ENCODE assay signal across 8 cellular contexts in genomic region chr12:109309441-109310246, GRCh38.
A peak's percentile ranks its signal among the peaks of the same experiment; 100 is the strongest.
DNase-seq lines count a peak whose midpoint lies in the region; ATAC-seq and TF ChIP-seq lines count a peak whose summit lies in the region.

No MANE protein-coding gene starts in this region.

- DNase-seq in GM13977 (ENCODE audit: low spot score) = peak; percentile 38
- DNase-seq in NCI-H2171 treated with DMSO at 0.1 percent for 48 hours (lab: John Stamatoyannopoulos, UW) = peak; percentile 16
- no peak for DNase-seq in effector memory CD8-positive, alpha-beta T cell
- DNase-seq in MV-4-11 (lab: John Stamatoyannopoulos, UW) = no peak
- DNase-seq in central memory CD4-positive, alpha-beta T cell = no peak

- in situ Hi-C loops in GM13977 (cut with MboI; ENCODE audit: low pct_unique_long_range_greater_than_20kb, low sequenced_read_pairs, unreplicated experiment) = no loop called here

- peaks cover 7 to 9% of the 10 kb centered on the region in 2 donors for H3K4me1 Mint-ChIP-seq in effector memory CD8-positive, alpha-beta T cell (ENCODE audit: low read depth in 2 of 2)
- peaks cover 8% of the 10 kb centered on the region for H3K4me1 Mint-ChIP-seq in nephron

- peaks cover 80 to 97% of the 10 kb centered on the region in 2 donors for H3K27me3 Mint-ChIP-seq in effector memory CD8-positive, alpha-beta T cell
- peaks cover 89% of the 10 kb centered on the region for H3K27me3 Mint-ChIP-seq in nephron (ENCODE audit: low read depth)

- H3K36me3 Mint-ChIP-seq in effector memory CD8-positive, alpha-beta T cell (ENCODE audit: insufficient read depth) = no peaks in the 10 kb centered on the region
- no peaks in the 10 kb centered on the region for H3K36me3 Mint-ChIP-seq in nephron (ENCODE audit: low read depth)

- peak overlapping the region; percentile 84 to 88 for H3K4me3 Mint-ChIP-seq in effector memory CD8-positive, alpha-beta T cell
- peak overlapping the region; percentile 93 to 94 (median 94) for H3K4me3 Mint-ChIP-seq in nephron

- no peak overlapping the region for H3K27ac Mint-ChIP-seq in effector memory CD8-positive, alpha-beta T cell
- H3K27ac Mint-ChIP-seq in nephron = no peak overlapping the region

- ATAC-seq in effector memory CD8-positive, alpha-beta T cell (replicated peaks) = peak; percentile 39
- no peak for ATAC-seq in GM18868 (IDR thresholded peaks at IDR 0.05; ENCODE audit: unreplicated experiment)
- no peak for ATAC-seq in GM21423 (IDR thresholded peaks at IDR 0.05; ENCODE audit: unreplicated experiment)

- TF ChIP-seq CTCF in GM13977 (IDR thresholded peaks at IDR 0.05; ENCODE audit: extremely low read depth, insufficient read depth, missing control alignments) (no peak), nephron (IDR thresholded peaks at IDR 0.05; ENCODE audit: unreplicated experiment in 3 of 3) (no peak)

- H3K9me3 Mint-ChIP-seq in effector memory CD8-positive, alpha-beta T cell = no peaks in the 10 kb centered on the region
- no peaks in the 10 kb centered on the region for H3K9me3 Mint-ChIP-seq in nephron

Comparison
In these comparisons a context has a peak if more than half of its experiments do, and no peak if none do; other contexts are left out.
1. DNase-seq: peak in GM13977 (single experiment) and NCI-H2171 treated with DMSO at 0.1 percent for 48 hours (single experiment); none in effector memory CD8-positive, alpha-beta T cell (0 of 3), MV-4-11 (single experiment) and central memory CD4-positive, alpha-beta T cell (single experiment).